Comparison of ENCODE assay signal across 10 cellular contexts in the genomic region with DNA sequence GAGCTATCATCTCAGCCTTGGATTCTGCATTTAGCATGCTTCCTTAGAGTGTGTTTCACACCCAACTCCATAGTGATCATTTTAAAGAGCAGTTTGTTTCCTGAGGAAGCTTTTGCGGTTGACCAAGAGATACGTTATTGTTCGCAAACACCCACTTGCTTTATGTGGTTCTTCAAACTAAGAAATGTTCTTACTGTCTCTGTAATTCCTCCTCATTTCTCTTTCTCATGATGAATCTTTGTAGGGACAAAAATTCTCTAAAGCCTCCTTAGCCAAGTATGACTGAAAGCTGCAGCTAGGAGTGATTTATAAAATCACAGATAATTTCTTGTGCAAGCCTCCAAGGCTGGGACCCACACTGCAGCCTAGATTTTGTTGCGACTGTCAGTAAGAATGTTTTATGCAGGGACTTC. TPM values are rescaled to one million over a fixed set of nuclear protein-coding genes. Genes with fewer than 3 reads are reported as not detected.
DNase-seq lines count a peak whose midpoint lies in the region; ATAC-seq and TF ChIP-seq lines count a peak whose summit lies in the region.
"Had no signal": no experiment of that assay in that cellular context is flagged by ENCODE, and none has a peak within 500 bp of the region (broad histone marks: within the 10 kb centered on the region; RNA-seq: fewer than 3 reads in every experiment).

No MANE protein-coding gene starts in this region.

- H3K27ac Mint-ChIP-seq in activated CD4-positive, alpha-beta memory T cell treated with anti-CD3 and anti-CD28 coated beads, Interleukin-2, amount 10 ng/mL, durations not matched to agents 7 days and 5 days = peak overlapping the region; percentile 62
- peak overlapping the region; percentile 1 for H3K27ac Mint-ChIP-seq in stimulated activated effector memory CD8-positive, alpha-beta T cell treated with anti-CD3 and anti-CD28 coated beads, Interleukin-12 subunit alpha, Interleukin-12 subunit beta, amount 100 ng/mL, for 72 hours
- H3K27ac Mint-ChIP-seq: endodermal cell had no signal

- H3K27ac ChIP-seq in colonic mucosa = no peak overlapping the region

- no peaks in the 10 kb centered on the region for H3K36me3 ChIP-seq in colonic mucosa

- no peak overlapping the region for H3K9ac ChIP-seq in colonic mucosa (ENCODE audit: low read depth in 2 of 2, low read length in 2 of 2)

- POLR2A ChIA-PET in activated CD4-positive, alpha-beta memory T cell treated with anti-CD3 and anti-CD28 coated beads, Interleukin-2, amount 10 ng/mL, durations not matched to agents 7 days and 5 days (lab: Charles Lee) = interaction anchor here (1.3 kb wide), 1 partner anchor 36 kb away, joined by 10 read pairs; no protein-coding TSS in a partner anchor

- CTCF ChIA-PET in activated CD4-positive, alpha-beta memory T cell treated with anti-CD3 and anti-CD28 coated beads, Interleukin-2, amount 10 ng/mL, durations not matched to agents 7 days and 5 days (lab: Charles Lee) = interaction anchor here (1.1 to 2.7 kb wide), 2 partner anchors 28 to 38 kb away, joined by 3 to 8 read pairs; no protein-coding TSS in a partner anchor

- no peaks in the 10 kb centered on the region for H3K9me3 ChIP-seq in colonic mucosa

- no peaks in the 10 kb centered on the region for H3K9me3 Mint-ChIP-seq in activated CD4-positive, alpha-beta memory T cell treated with anti-CD3 and anti-CD28 coated beads, Interleukin-2, amount 10 ng/mL, durations not matched to agents 7 days and 5 days
- no peaks in the 10 kb centered on the region for H3K9me3 Mint-ChIP-seq in stimulated activated effector memory CD8-positive, alpha-beta T cell treated with anti-CD3 and anti-CD28 coated beads, Interleukin-12 subunit alpha, Interleukin-12 subunit beta, amount 100 ng/mL, for 72 hours
- H3K9me3 Mint-ChIP-seq: endodermal cell had no signal

- H3K4me1 ChIP-seq in colonic mucosa = no peaks in the 10 kb centered on the region

- H3K4me3 ChIP-seq in colonic mucosa = no peak overlapping the region

- H3K36me3 Mint-ChIP-seq in activated CD4-positive, alpha-beta memory T cell treated with anti-CD3 and anti-CD28 coated beads, Interleukin-2, amount 10 ng/mL, durations not matched to agents 7 days and 5 days (ENCODE audit: low read depth) = peaks cover 4% of the 10 kb centered on the region
- peaks cover 99% of the 10 kb centered on the region for H3K36me3 Mint-ChIP-seq in stimulated activated effector memory CD8-positive, alpha-beta T cell treated with anti-CD3 and anti-CD28 coated beads, Interleukin-12 subunit alpha, Interleukin-12 subunit beta, amount 100 ng/mL, for 72 hours

- H3K27me3 Mint-ChIP-seq in activated CD4-positive, alpha-beta memory T cell treated with anti-CD3 and anti-CD28 coated beads, Interleukin-2, amount 10 ng/mL, durations not matched to agents 7 days and 5 days = peaks cover 8% of the 10 kb centered on the region

- TF ChIP-seq CTCF in colonic mucosa (IDR thresholded peaks at IDR 0.05) = no peak

- peaks cover 54% of the 10 kb centered on the region for H3K4me1 Mint-ChIP-seq in activated CD4-positive, alpha-beta memory T cell treated with anti-CD3 and anti-CD28 coated beads, Interleukin-2, amount 10 ng/mL, durations not matched to agents 7 days and 5 days
- H3K4me1 Mint-ChIP-seq in stimulated activated effector memory CD8-positive, alpha-beta T cell treated with anti-CD3 and anti-CD28 coated beads, Interleukin-12 subunit alpha, Interleukin-12 subunit beta, amount 100 ng/mL, for 72 hours = peaks cover 45% of the 10 kb centered on the region

- ATAC-seq in HG03354 (IDR thresholded peaks at IDR 0.05; ENCODE audit: poor library complexity, severe bottlenecking, unreplicated experiment) = peak; percentile 38
- peak; percentile 92 for ATAC-seq in stimulated activated effector memory CD8-positive, alpha-beta T cell treated with anti-CD3 and anti-CD28 coated beads, Interleukin-12 subunit alpha, Interleukin-12 subunit beta, amount 100 ng/mL, for 72 hours

- DNase-seq in activated T-cell treated with anti-CD3 and anti-CD28 coated beads for 48 hours (ENCODE audit: low read depth) = peak; percentile 3
- no peak for DNase-seq in activated T-cell treated with anti-CD3 and anti-CD28 coated beads for 4 hours
- peak; percentile 37 for DNase-seq in activated CD4-positive, alpha-beta memory T cell treated with anti-CD3 and anti-CD28 coated beads, Interleukin-2, amount 10 ng/mL, durations not matched to agents 7 days and 5 days
- DNase-seq in stimulated activated effector memory CD8-positive, alpha-beta T cell treated with anti-CD3 and anti-CD28 coated beads, Interleukin-12 subunit alpha, Interleukin-12 subunit beta, amount 100 ng/mL, for 72 hours (ENCODE audit: low spot score in 2 of 2) = no peak
- no peak for DNase-seq in stimulated activated CD4-positive, alpha-beta T cell treated with anti-CD3 and anti-CD28 coated beads, Interleukin-12 subunit alpha, Interleukin-12 subunit beta, amount 100 ng/mL, for 4 hours
- no peak for DNase-seq in colonic mucosa
- DNase-seq in HPDE6-E6E7 (ENCODE audit: extremely low spot score) = no peak
- DNase-seq: endodermal cell, NCI-H69 had no signal

- intact Hi-C loops in colonic mucosa (cut with DNase I) = no loop called here

- H3K4me3 Mint-ChIP-seq in activated CD4-positive, alpha-beta memory T cell treated with anti-CD3 and anti-CD28 coated beads, Interleukin-2, amount 10 ng/mL, durations not matched to agents 7 days and 5 days = peak overlapping the region; percentile 31
- peak overlapping the region; percentile 11 for H3K4me3 Mint-ChIP-seq in stimulated activated effector memory CD8-positive, alpha-beta T cell treated with anti-CD3 and anti-CD28 coated beads, Interleukin-12 subunit alpha, Interleukin-12 subunit beta, amount 100 ng/mL, for 72 hours
- H3K4me3 Mint-ChIP-seq: endodermal cell had no signal

- no peaks in the 10 kb centered on the region for H3K27me3 ChIP-seq in colonic mucosa

RNA-seq across cellular contexts. Expression of gene TNIP3, which starts 10.0 kb away (rescaled TPM):
- 1 to 10 TPM; 1.2 to 1.6 TPM for total RNA-seq in activated CD4-positive, alpha-beta memory T cell treated with anti-CD3 and anti-CD28 coated beads, Interleukin-2, amount 10 ng/mL, durations not matched to agents 7 days and 5 days
- 1 to 10 TPM in 1 of 2 donors, under 1 TPM in 1; 0.40 to 1.2 TPM for total RNA-seq in colonic mucosa

Comparison
In these comparisons a context has a peak if more than half of its experiments do, and no peak if none do; other contexts are left out.
1. DNase-seq: peak in activated T-cell treated with anti-CD3 and anti-CD28 coated beads for 48 hours (single experiment) and activated CD4-positive, alpha-beta memory T cell treated with anti-CD3 and anti-CD28 coated beads, Interleukin-2, amount 10 ng/mL, durations not matched to agents 7 days and 5 days (single experiment); none in activated T-cell treated with anti-CD3 and anti-CD28 coated beads for 4 hours (single experiment), stimulated activated effector memory CD8-positive, alpha-beta T cell treated with anti-CD3 and anti-CD28 coated beads, Interleukin-12 subunit alpha, Interleukin-12 subunit beta, amount 100 ng/mL, for 72 hours (0 of 2), stimulated activated CD4-positive, alpha-beta T cell treated with anti-CD3 and anti-CD28 coated beads, Interleukin-12 subunit alpha, Interleukin-12 subunit beta, amount 100 ng/mL, for 4 hours (single experiment), colonic mucosa (single experiment) and HPDE6-E6E7 (single experiment).